In the genomic region with DNA sequence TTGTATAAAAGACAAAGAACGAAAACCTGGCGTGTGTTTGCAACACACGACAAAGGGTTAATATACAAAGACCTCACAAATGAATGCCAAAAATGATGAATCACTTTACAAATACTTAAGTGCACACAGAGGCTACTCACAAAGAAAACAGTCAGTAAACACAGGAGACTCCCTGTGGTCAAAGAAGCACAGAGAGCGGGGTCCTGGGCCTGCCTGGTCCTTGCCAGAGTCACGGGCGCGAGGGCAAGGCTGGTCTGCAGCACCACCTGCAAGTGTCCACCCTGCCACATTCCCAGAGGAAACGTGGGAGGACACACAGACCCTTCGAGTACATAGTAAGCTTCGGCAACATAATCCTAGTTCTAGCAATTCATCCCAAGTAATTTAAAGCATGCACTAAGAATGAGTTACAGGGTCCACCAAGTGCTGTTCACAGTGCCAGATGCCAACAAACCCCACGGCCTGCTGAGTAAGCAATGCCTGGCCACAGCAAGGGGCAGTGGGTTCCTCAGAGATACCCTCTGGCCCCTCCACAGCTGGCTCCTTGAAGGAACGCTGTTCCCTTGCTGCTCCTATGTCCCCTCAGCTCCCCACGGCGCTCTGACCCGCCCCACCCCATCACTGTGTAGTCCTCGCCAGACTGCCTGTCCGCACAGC, we compare ENCODE assay signal across 9 cellular contexts. TPM values are rescaled to one million over a fixed set of nuclear protein-coding genes. Genes with fewer than 3 reads are reported as not detected.
A peak's percentile ranks its signal among the peaks of the same experiment; 100 is the strongest.
DNase-seq lines count a peak whose midpoint lies in the region; ATAC-seq, FAIRE-seq and TF ChIP-seq lines count a peak whose summit lies in the region.
"Had no signal": no experiment of that assay in that cellular context is flagged by ENCODE, and none has a peak within 500 bp of the region (broad histone marks: within the 10 kb centered on the region; RNA-seq: fewer than 3 reads in every experiment).

No MANE protein-coding gene starts in this region.

- H3K9me3 ChIP-seq in mucosa of stomach (ENCODE audit: control insufficient read depth, low read length) = no peaks in the 10 kb centered on the region

- FAIRE-seq in bronchial epithelial cell (lab: Jason Lieb, UNC) = no peak

- peaks cover 25% of the 10 kb centered on the region for H3K4me1 ChIP-seq in mucosa of stomach (ENCODE audit: control insufficient read depth, insufficient read depth, low read length)

- H3K4me3 ChIP-seq in BJ (ENCODE audit: low read depth, low read length) = no peak overlapping the region
- H3K4me3 ChIP-seq in bronchial epithelial cell (ENCODE audit: low read depth, low read length) = no peak overlapping the region
- no peak overlapping the region for H3K4me3 ChIP-seq in mucosa of stomach (ENCODE audit: low read length)

- H3K9ac ChIP-seq in mucosa of stomach (ENCODE audit: low read length) = peak overlapping the region; percentile 39

- ATAC-seq in GM19395 (IDR thresholded peaks at IDR 0.05; ENCODE audit: unreplicated experiment) (no peak), HG02571 (IDR thresholded peaks at IDR 0.05; ENCODE audit: unreplicated experiment) (no peak), GM19463 (IDR thresholded peaks at IDR 0.05; ENCODE audit: unreplicated experiment) (no peak)

- TF ChIP-seq CTCF in BJ (IDR thresholded peaks at IDR 0.05; ENCODE audit: insufficient read depth, low read depth, low read length) = 0 out of 2 replicates have a peak, but pooled peaks have one; percentile 17
- TF ChIP-seq CTCF in bronchial epithelial cell (IDR thresholded peaks at IDR 0.05; ENCODE audit: insufficient read depth, low read length, severe bottlenecking) = no peak

- peaks cover 8% of the 10 kb centered on the region for H3K36me3 ChIP-seq in BJ (ENCODE audit: control insufficient read depth, insufficient read depth, low read length)
- peaks cover 9% of the 10 kb centered on the region for H3K36me3 ChIP-seq in bronchial epithelial cell (ENCODE audit: control insufficient read depth, insufficient read depth, low read length)
- H3K36me3 ChIP-seq in mucosa of stomach (ENCODE audit: control insufficient read depth, insufficient read depth, low read length) = peaks cover under 1% of the 10 kb centered on the region

- no peaks in the 10 kb centered on the region for H3K27me3 ChIP-seq in BJ (ENCODE audit: control insufficient read depth, insufficient read depth, low read length)
- H3K27me3 ChIP-seq in bronchial epithelial cell (ENCODE audit: control insufficient read depth, insufficient read depth, low read length) = no peaks in the 10 kb centered on the region
- H3K27me3 ChIP-seq in mucosa of stomach (ENCODE audit: control insufficient read depth, insufficient read depth, low read length) = no peaks in the 10 kb centered on the region

- CTCF ChIA-PET in BJ (lab: Yijun Ruan, JAX) = interaction anchor here (2.7 kb wide), 1 partner anchor 24 kb away, joined by 18 read pairs; no protein-coding TSS in a partner anchor

- POLR2A ChIA-PET in BJ (lab: Charles Lee) = interaction anchor here (1.5 kb wide), 1 partner anchor 10 kb away, joined by 9 read pairs; no protein-coding TSS in a partner anchor

- DNase-seq in BJ (ENCODE audit: low read depth) (no peak), LHCN-M2 (ENCODE audit: low read depth) (peak; percentile 88), bronchial epithelial cell (ENCODE audit: low read depth) (peak; percentile 85)
- no peak for DNase-seq in stimulated activated CD4-positive, alpha-beta T cell treated with anti-CD3 and anti-CD28 coated beads, Interleukin-4, amount 100 ng/mL, for 24 hours
- DNase-seq: NCI-H2171 had no signal

RNA-seq across cellular contexts. Expression of a gene that starts 24.6 kb away (rescaled TPM):
- polyA plus RNA-seq in BJ (2011; rRNA removed) = 7.5 and 11.2 TPM in 2 replicates
- 9.0 and 10.3 TPM in 2 replicates for polyA minus RNA-seq in BJ (2011; rRNA and poly(A)+ RNA removed)
- total RNA-seq in LHCN-M2 (2014; rRNA removed) = 27.2 and 31.3 TPM in 2 replicates
- polyA plus RNA-seq in LHCN-M2 (2012) = 20.5 TPM
- total RNA-seq in bronchial epithelial cell = 10.5 and 12.8 TPM in 2 replicates

RNA-seq across cellular contexts. Expression of a gene that starts 48.6 kb away (rescaled TPM):
- polyA plus RNA-seq in BJ (2011; rRNA removed) = 1.1 and 1.3 TPM in 2 replicates
- 1.3 and 1.9 TPM in 2 replicates for polyA minus RNA-seq in BJ (2011; rRNA and poly(A)+ RNA removed)
- total RNA-seq in LHCN-M2 (2014; rRNA removed) (0.26 and 0.29 TPM in 2 replicates), bronchial epithelial cell (1.2 and 1.3 TPM in 2 replicates)
- polyA plus RNA-seq in LHCN-M2 (2012) = 0.70 TPM

Comparison
In these comparisons a context has a peak if more than half of its experiments do, and no peak if none do; other contexts are left out.
1. DNase-seq: peak in LHCN-M2 (single experiment) and bronchial epithelial cell (single experiment); none in BJ (single experiment) and stimulated activated CD4-positive, alpha-beta T cell treated with anti-CD3 and anti-CD28 coated beads, Interleukin-4, amount 100 ng/mL, for 24 hours (single experiment).